In genomic region chr13:51635137-51635878, GRCh38 we compare ENCODE assay signal across 13 cellular contexts. TPM values are rescaled to one million over a fixed set of nuclear protein-coding genes. Genes with fewer than 3 reads are reported as not detected.
A peak's percentile ranks its signal among the peaks of the same experiment; 100 is the strongest.
DNase-seq lines count a peak whose midpoint lies in the region; ATAC-seq, FAIRE-seq and TF ChIP-seq lines count a peak whose summit lies in the region.
"Had no signal": no experiment of that assay in that cellular context is flagged by ENCODE, and none has a peak within 500 bp of the region (broad histone marks: within the 10 kb centered on the region; RNA-seq: fewer than 3 reads in every experiment).

No MANE protein-coding gene starts in this region.

- POLR2A ChIA-PET in A549 (lab: Yijun Ruan, JAX): no interaction called here

- H3K79me2 ChIP-seq in DOHH2 (ENCODE audit: control insufficient read depth, low read length): no peaks in the 10 kb centered on the region

- FAIRE-seq in A549 (lab: Jason Lieb, UNC) (no peak), islet of Langerhans (lab: Jason Lieb, UNC) (peak; percentile 27)
- FAIRE-seq: colon, frontal cortex had no signal

- peak overlapping the region; percentile 63; the same call in 2 of the 3 replicates for H3K4me2 ChIP-seq in A549
- peak overlapping the region; percentile 57 for H3K4me2 ChIP-seq in DOHH2 (ENCODE audit: low read length)

- H3K27me3 ChIP-seq in DOHH2 (ENCODE audit: control insufficient read depth, low read length): no peaks in the 10 kb centered on the region

- H3K9me3 ChIP-seq in A549: no peaks in the 10 kb centered on the region
- no peaks in the 10 kb centered on the region for H3K9me3 ChIP-seq in DOHH2 (ENCODE audit: control insufficient read depth, insufficient read depth, low read length)

- WGBS in A549 (ENCODE audit: missing lambda C conversion rate): 88% methylated on average over 12 of the region's 12 CpGs

- H3K36me3 ChIP-seq in DOHH2 (ENCODE audit: control insufficient read depth, low read length): no peaks in the 10 kb centered on the region

- no peak for TF ChIP-seq EP300 in A549 (IDR thresholded peaks at IDR 0.05)

- H3K27ac ChIP-seq in A549 (peak overlapping the region; percentile 47 to 74; a peak in 4 of 6 replicates), DOHH2 (ENCODE audit: low read depth, low read length) (no peak overlapping the region), VCaP (peak overlapping the region; percentile 71)

- no peaks in the 10 kb centered on the region for H3F3A ChIP-seq in DOHH2 (ENCODE audit: control insufficient read depth, insufficient read depth)

- TF ChIP-seq CTCF in A549 (IDR thresholded peaks at IDR 0.05): no peak
- no peak for TF ChIP-seq CTCF in DOHH2 (IDR thresholded peaks at IDR 0.05; ENCODE audit: low read depth, low read length, poor library complexity, severe bottlenecking)
- TF ChIP-seq CTCF in VCaP (conservative IDR thresholded peaks at IDR 0.05): no peak

- CTCF ChIA-PET in A549 (lab: Yijun Ruan, JAX): interaction anchor here (1.0 kb wide), 1 partner anchor 202 kb away, joined by 3 read pairs; no protein-coding TSS in a partner anchor

- TF ChIP-seq RAD21 in A549 (conservative IDR thresholded peaks at IDR 0.05 in 1 of 2, IDR thresholded peaks at IDR 0.05 in 1 of 2): no peak

- H3K9me2 ChIP-seq in DOHH2 (replicated peaks; ENCODE audit: control insufficient read depth, low read length): no peaks in the 10 kb centered on the region

- no peaks in the 10 kb centered on the region for H4K20me1 ChIP-seq in DOHH2 (ENCODE audit: control insufficient read depth, insufficient read depth, low read depth, low read length)

- no peak for DNase-seq in A549 (ENCODE audit: low read depth in 1 of 2, low spot score in 1 of 2)
- no peak for DNase-seq in NCI-H1694 (lab: John Stamatoyannopoulos, UW)
- DNase-seq in NCI-H2107 treated with DMSO at 0.1 percent for 48 hours (lab: John Stamatoyannopoulos, UW; ENCODE audit: unreplicated experiment): no peak
- no peak for DNase-seq in NCI-H1092 treated with DMSO at 0.1 percent for 48 hours (lab: John Stamatoyannopoulos, UW)
- DNase-seq: NCI-H187 treated with DMSO at 0.1 percent for 48 hours; NK-92 treated with Interleukin-12 subunit alpha and Interleukin-12 subunit beta, amount 100 ng/mL, for 24 hours; T1000 had no signal

- ATAC-seq in A549 (no peak), GM21447 (IDR thresholded peaks at IDR 0.05; ENCODE audit: unreplicated experiment) (no peak)

- no peak for TF ChIP-seq POLR2A in A549 (IDR thresholded peaks at IDR 0.05; ENCODE audit: low read length)

- H3K4me1 ChIP-seq in A549: peaks cover 79% of the 10 kb centered on the region
- peaks cover 13% of the 10 kb centered on the region for H3K4me1 ChIP-seq in DOHH2 (ENCODE audit: control insufficient read depth, low read length)

- H3K4me3 ChIP-seq in A549: no peak overlapping the region
- peak overlapping the region; percentile 38 for H3K4me3 ChIP-seq in DOHH2 (ENCODE audit: low read length)

TF ChIP-seq in A549, 52 proteins besides CTCF, POLR2A, EP300 and RAD21:
- TF ChIP-seq BHLHE40 (IDR thresholded peaks at IDR 0.05; ENCODE audit: low read depth, low read length) (no peak), TP53 (CRISPR knock-in tag; IDR thresholded peaks at IDR 0.05) (no peak), HEYL (CRISPR knock-in tag; IDR thresholded peaks at IDR 0.05) (no peak), POLR2AphosphoS2 (conservative IDR thresholded peaks at IDR 0.05; ENCODE audit: low read length) (no peak), MAFK (IDR thresholded peaks at IDR 0.05; ENCODE audit: partially characterized antibody) (peak; percentile 59), PHF8 (IDR thresholded peaks at IDR 0.05; ENCODE audit: borderline replicate concordance, low read depth) (no peak)
- TF ChIP-seq, protein P1, sequence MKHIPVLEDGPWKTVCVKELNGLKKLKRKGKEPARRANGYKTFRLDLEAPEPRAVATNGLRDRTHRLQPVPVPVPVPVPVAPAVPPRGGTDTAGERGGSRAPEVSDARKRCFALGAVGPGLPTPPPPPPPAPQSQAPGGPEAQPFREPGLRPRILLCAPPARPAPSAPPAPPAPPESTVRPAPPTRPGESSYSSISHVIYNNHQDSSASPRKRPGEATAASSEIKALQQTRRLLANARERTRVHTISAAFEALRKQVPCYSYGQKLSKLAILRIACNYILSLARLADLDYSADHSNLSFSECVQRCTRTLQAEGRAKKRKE (CRISPR knock-in tag; IDR thresholded peaks at IDR 0.05; ENCODE audit: low read depth): no peak
TF ChIP-seq in A549: peak in this region for 1.

RNA-seq across cellular contexts. Expression of gene WDFY2, which starts 51.0 kb away (rescaled TPM):
- 8.5 TPM in 2 replicates for polyA plus RNA-seq in A549 (2011; rRNA removed)
- polyA plus RNA-seq in A549 (2012; cell fraction: cytosol; rRNA removed): 2.4 and 2.8 TPM in 2 replicates
- 6.4 and 8.8 TPM in 2 replicates for polyA plus RNA-seq in A549 (2012; cell fraction: nucleus; rRNA removed)
- 5.2 to 6.6 TPM (median 6.3 TPM) in 3 replicates for polyA plus RNA-seq in A549 (2017; fragmentation: RNase III; extraction: RNeasy Plus Mini Kit Qiagen cat#74134 plus additional on column Dnase treatment)
- polyA minus RNA-seq in A549 (2011; rRNA and poly(A)+ RNA removed): 12.6 and 16.8 TPM in 2 replicates
